Comparison of ENCODE assay signal across 27 cellular contexts in the genomic region with DNA sequence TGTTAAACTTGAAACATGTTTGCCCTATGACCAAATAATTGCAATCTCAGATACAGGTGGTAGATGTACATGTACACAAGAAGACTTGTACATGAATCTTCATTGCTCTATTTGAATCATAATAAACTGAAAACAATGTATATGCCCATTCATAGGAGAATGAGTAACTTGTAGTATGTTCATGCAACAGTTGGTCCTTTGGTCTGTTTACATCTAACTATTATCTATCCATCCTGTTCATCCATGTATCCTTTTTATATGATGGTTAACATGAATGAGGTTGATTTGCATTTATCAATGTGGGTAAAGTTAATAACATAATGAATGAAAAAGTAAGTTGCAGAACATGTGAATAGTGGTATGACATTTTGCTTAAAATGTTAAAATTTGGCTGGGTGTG.
"Had no signal": no experiment of that assay in that cellular context is flagged by ENCODE, and none has a peak within 500 bp of the region (broad histone marks: within the 10 kb centered on the region; RNA-seq: fewer than 3 reads in every experiment).

No MANE protein-coding gene starts in this region.

- H3K9me3 ChIP-seq: colonic mucosa, esophagus muscularis mucosa, esophagus squamous epithelium, gastrocnemius medialis, gastroesophageal sphincter had no signal

- H3K4me1 ChIP-seq: colonic mucosa, foreskin keratinocyte, gastrocnemius medialis, heart left ventricle, heart right ventricle had no signal

- H3K4me3 ChIP-seq: colonic mucosa, coronary artery, dorsolateral prefrontal cortex, esophagus muscularis mucosa, esophagus squamous epithelium, gastrocnemius medialis, gastroesophageal sphincter, heart left ventricle, heart right ventricle had no signal

- H3K27ac ChIP-seq: colonic mucosa, coronary artery, dorsolateral prefrontal cortex, epithelial cell of prostate, esophagus muscularis mucosa, esophagus squamous epithelium, foreskin keratinocyte, gastrocnemius medialis, gastroesophageal sphincter, heart left ventricle, heart right ventricle had no signal

- DNase-seq: colonic mucosa; cortex of kidney; dermis blood vessel endothelial cell; dorsolateral prefrontal cortex; effector CD4-positive, alpha-beta T cell; effector CD8-positive, alpha-beta T cell; effector memory CD4-positive, alpha-beta T cell; effector memory CD8-positive, alpha-beta T cell; endodermal cell; erythroblast; esophagus squamous epithelium; foreskin fibroblast; foreskin keratinocyte; foreskin melanocyte; gastrocnemius medialis; glutamatergic neuron; head of caudate nucleus; heart left ventricle; heart right ventricle had no signal

- H3K36me3 ChIP-seq: colonic mucosa, esophagus muscularis mucosa, esophagus squamous epithelium, gastrocnemius medialis, gastroesophageal sphincter, heart left ventricle, heart right ventricle had no signal

- FAIRE-seq: colon, endometrium, endothelial cell of umbilical vein, frontal cortex had no signal
